Comparison of ENCODE assay signal across 8 cellular contexts in genomic region chr11:115860246-115860645, GRCh38.
"Had no signal": no experiment of that assay in that cellular context is flagged by ENCODE, and none has a peak within 500 bp of the region (broad histone marks: within the 10 kb centered on the region; RNA-seq: fewer than 3 reads in every experiment).

No MANE protein-coding gene starts in this region.

- ATAC-seq: GM23338, HepG2 had no signal

- H3K27ac ChIP-seq: HL-60 had no signal

- H3K4me1 Mint-ChIP-seq: GM23338, H9, IgD-negative memory B cell had no signal

- H3K4me3 Mint-ChIP-seq: GM23338, H9, IgD-negative memory B cell had no signal

- H3K4me3 ChIP-seq: GM23338 had no signal

- DNase-seq: H9, HCEC 1CT had no signal

- H3K27me3 Mint-ChIP-seq: IgD-negative memory B cell had no signal

- H3K36me3 Mint-ChIP-seq: IgD-negative memory B cell had no signal

- H3K27ac Mint-ChIP-seq: GM23338, H9, IgD-negative memory B cell had no signal

- FAIRE-seq: H1, H54, HepG2 had no signal

- H2AFZ ChIP-seq: GM23338 had no signal

- H3K4me2 ChIP-seq: GM23338 had no signal
